Comparison of ENCODE assay signal across 31 cellular contexts in the genomic region with DNA sequence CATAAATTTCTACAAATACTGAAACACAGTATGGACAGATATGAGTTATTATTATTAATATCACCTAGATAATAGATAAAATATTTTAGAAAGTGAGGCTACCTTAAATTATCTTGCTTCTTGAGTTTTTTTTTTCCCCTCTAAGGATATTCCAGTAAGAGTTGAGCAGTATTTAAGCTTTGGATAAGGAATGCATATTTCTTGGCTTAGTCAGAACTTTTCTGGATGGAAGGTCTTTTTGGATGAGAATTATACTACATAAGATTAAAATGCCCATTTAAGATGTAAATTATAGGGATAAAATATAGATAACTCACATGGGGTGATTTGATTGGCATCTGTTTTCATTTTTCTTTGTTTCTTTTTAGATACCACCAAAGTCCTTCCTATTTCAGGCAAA. TPM values are rescaled to one million over a fixed set of nuclear protein-coding genes. Genes with fewer than 3 reads are reported as not detected.
DNase-seq lines count a peak whose midpoint lies in the region; ATAC-seq and TF ChIP-seq lines count a peak whose summit lies in the region.
"Had no signal": no experiment of that assay in that cellular context is flagged by ENCODE, and none has a peak within 500 bp of the region (broad histone marks: within the 10 kb centered on the region; RNA-seq: fewer than 3 reads in every experiment).

No MANE protein-coding gene starts in this region.

- DNase-seq in AG04449 (ENCODE audit: low read depth, low spot score) (peak; percentile 19), HCEC 1CT (peak; percentile 51), amniotic stem cell (lab: John Stamatoyannopoulos, UW) (peak; percentile 3), fibroblast of mammary gland (ENCODE audit: low read depth) (peak; percentile 27), globus pallidus (ENCODE audit: low spot score) (no peak), WTC11 (ENCODE audit: low spot score) (no peak), spleen (no peak)
- DNase-seq: 8988T; activated CD4-positive, alpha-beta T cell treated with anti-CD3 and anti-CD28 coated beads for 48 hours; activated CD8-positive, alpha-beta memory T cell treated with anti-CD3 and anti-CD28 coated beads for 24 hours; activated T-cell treated with anti-CD3 and anti-CD28 coated beads for 4 hours; anterior cingulate cortex; CD4-positive, alpha-beta memory T cell; dorsolateral prefrontal cortex; esophagus squamous epithelium; glutamatergic neuron; NCI-H1694 treated with DMSO at 0.1 percent for 48 hours; NCI-H510A treated with DMSO at 0.1 percent for 48 hours; NK-92 treated with Interleukin-12 subunit alpha and Interleukin-12 subunit beta, amount 100 ng/mL, for 24 hours; stimulated activated CD4-positive, alpha-beta T cell treated with anti-CD3 and anti-CD28 coated beads, Interleukin-2, amount 100 ng/mL, for 24 hours; T-cell; testis; WERI-Rb-1 had no signal

- H3K4me1 Mint-ChIP-seq in WTC11: peaks cover 4% of the 10 kb centered on the region
- H3K4me1 Mint-ChIP-seq: activated naive CD4-positive, alpha-beta T cell treated with anti-CD3 and anti-CD28 coated beads, Interleukin-2, amount 50 U/mL, for 24 hours; B cell; CD4-positive, alpha-beta memory T cell; central memory CD8-positive, alpha-beta T cell; T-cell had no signal

- TF ChIP-seq CTCF in AG04449 (IDR thresholded peaks at IDR 0.05; ENCODE audit: insufficient read depth, low read length, missing control alignments): no peak
- no peak for TF ChIP-seq CTCF in fibroblast of mammary gland (conservative IDR thresholded peaks at IDR 0.05; ENCODE audit: control insufficient read depth, insufficient read depth, low read depth, low read length)
- no peak for TF ChIP-seq CTCF in WTC11 (IDR thresholded peaks at IDR 0.05)
- TF ChIP-seq CTCF in spleen (IDR thresholded peaks at IDR 0.05 in 8 of 11, conservative IDR thresholded peaks at IDR 0.05 in 3 of 11): no peak

- CTCF ChIA-PET in AG04449 (lab: Yijun Ruan, JAX) (interaction anchor here (1.4 kb wide), 1 partner anchor 17 kb away, joined by 3 read pairs; the partner anchor contains the start of gene LAMA2), WTC11 (lab: Charles Lee) (no interaction called here)

- no peak overlapping the region for H3K27ac Mint-ChIP-seq in WTC11
- H3K27ac Mint-ChIP-seq: activated naive CD4-positive, alpha-beta T cell treated with anti-CD3 and anti-CD28 coated beads, Interleukin-2, amount 50 U/mL, for 24 hours; B cell; CD4-positive, alpha-beta memory T cell; stimulated activated naive CD8-positive, alpha-beta T cell treated with anti-CD3 and anti-CD28 coated beads, Interleukin-15, Interleukin-2, amounts not matched to agents 100 ng/mL and 50 ng/mL, for 24 hours; T-cell had no signal

- POLR2A ChIA-PET in AG04449 (lab: Yijun Ruan, JAX) (no interaction called here), WTC11 (lab: Charles Lee) (no interaction called here)

- no peaks in the 10 kb centered on the region for H3K36me3 Mint-ChIP-seq in WTC11
- H3K36me3 Mint-ChIP-seq: activated naive CD4-positive, alpha-beta T cell treated with anti-CD3 and anti-CD28 coated beads, Interleukin-2, amount 50 U/mL, for 24 hours; CD4-positive, alpha-beta memory T cell; T-cell had no signal

- no peaks in the 10 kb centered on the region for H3K27me3 ChIP-seq in spleen (replicated peaks in 1 of 7)
- H3K27me3 ChIP-seq: dorsolateral prefrontal cortex, esophagus squamous epithelium, right atrium auricular region, testis had no signal

- H3K4me3 Mint-ChIP-seq in WTC11: no peak overlapping the region
- H3K4me3 Mint-ChIP-seq: activated naive CD4-positive, alpha-beta T cell treated with anti-CD3 and anti-CD28 coated beads, Interleukin-2, amount 50 U/mL, for 24 hours; B cell; CD4-positive, alpha-beta memory T cell; central memory CD8-positive, alpha-beta T cell; stimulated activated naive CD8-positive, alpha-beta T cell treated with anti-CD3 and anti-CD28 coated beads, Interleukin-15, Interleukin-2, amounts not matched to agents 100 ng/mL and 50 ng/mL, for 24 hours; T-cell had no signal

- peaks cover 0 to 4% (median 0%) of the 10 kb centered on the region in 8 donors for H3K9me3 ChIP-seq in spleen
- H3K9me3 ChIP-seq: esophagus squamous epithelium, right atrium auricular region, testis had no signal

- ATAC-seq in WTC11 (no peak), HG03342 (IDR thresholded peaks at IDR 0.05; ENCODE audit: unreplicated experiment) (no peak)
- ATAC-seq: HCT116, T-cell had no signal

- no peak overlapping the region for H3K4me3 ChIP-seq in AG04449 (ENCODE audit: low read depth, low read length)
- no peak overlapping the region for H3K4me3 ChIP-seq in fibroblast of mammary gland (ENCODE audit: control insufficient read depth, low read depth, low read length)
- no peak overlapping the region for H3K4me3 ChIP-seq in spleen
- H3K4me3 ChIP-seq: dorsolateral prefrontal cortex, esophagus squamous epithelium, right atrium auricular region, testis had no signal

- H3K27me3 Mint-ChIP-seq in WTC11 (ENCODE audit: low read depth): no peaks in the 10 kb centered on the region
- H3K27me3 Mint-ChIP-seq: activated naive CD4-positive, alpha-beta T cell treated with anti-CD3 and anti-CD28 coated beads, Interleukin-2, amount 50 U/mL, for 24 hours; B cell; CD4-positive, alpha-beta memory T cell; central memory CD8-positive, alpha-beta T cell; T-cell had no signal

- intact Hi-C loops in spleen (cut with DNase I; ENCODE audit: low total_unique reads): no loop called here

- no peaks in the 10 kb centered on the region for H3K36me3 ChIP-seq in spleen
- H3K36me3 ChIP-seq: esophagus squamous epithelium, WERI-Rb-1 had no signal

- H3K4me1 ChIP-seq in spleen: no peaks in the 10 kb centered on the region
- H3K4me1 ChIP-seq: esophagus squamous epithelium, parathyroid adenoma, testis had no signal

- TF ChIP-seq POLR2A in spleen (IDR thresholded peaks at IDR 0.05): no peak

- H3K9me3 Mint-ChIP-seq in WTC11: peaks cover 3% of the 10 kb centered on the region
- H3K9me3 Mint-ChIP-seq: central memory CD8-positive, alpha-beta T cell had no signal

- no peak overlapping the region for H3K27ac ChIP-seq in spleen
- H3K27ac ChIP-seq: esophagus squamous epithelium, parathyroid adenoma, right atrium auricular region, testis, WERI-Rb-1 had no signal

TF ChIP-seq in WTC11, 78 proteins besides CTCF, POLR2A, EP300 and RAD21 (continues in another document):
- TF ChIP-seq USF2 (CRISPR knock-in tag; IDR thresholded peaks at IDR 0.05) (no peak), TP53 (CRISPR knock-in tag; IDR thresholded peaks at IDR 0.05) (no peak), SMAD3 (CRISPR knock-in tag; IDR thresholded peaks at IDR 0.05; ENCODE audit: borderline replicate concordance) (no peak), CREB1 (CRISPR knock-in tag; IDR thresholded peaks at IDR 0.05) (no peak), ZNF263 (CRISPR knock-in tag; IDR thresholded peaks at IDR 0.05; ENCODE audit: low read depth) (no peak), NR2C2 (CRISPR knock-in tag; IDR thresholded peaks at IDR 0.05) (no peak), RORB (CRISPR knock-in tag; IDR thresholded peaks at IDR 0.05) (no peak), ATF6 (CRISPR knock-in tag; IDR thresholded peaks at IDR 0.05) (no peak), CDX4 (CRISPR knock-in tag; IDR thresholded peaks at IDR 0.05; ENCODE audit: borderline replicate concordance) (no peak), MAX (CRISPR knock-in tag; IDR thresholded peaks at IDR 0.05) (no peak), NR3C1 (CRISPR knock-in tag; conservative IDR thresholded peaks at IDR 0.05; ENCODE audit: low read depth) (no peak), ZNF396 (CRISPR knock-in tag; IDR thresholded peaks at IDR 0.05; ENCODE audit: borderline replicate concordance) (no peak)
- TF ChIP-seq, protein P1, sequence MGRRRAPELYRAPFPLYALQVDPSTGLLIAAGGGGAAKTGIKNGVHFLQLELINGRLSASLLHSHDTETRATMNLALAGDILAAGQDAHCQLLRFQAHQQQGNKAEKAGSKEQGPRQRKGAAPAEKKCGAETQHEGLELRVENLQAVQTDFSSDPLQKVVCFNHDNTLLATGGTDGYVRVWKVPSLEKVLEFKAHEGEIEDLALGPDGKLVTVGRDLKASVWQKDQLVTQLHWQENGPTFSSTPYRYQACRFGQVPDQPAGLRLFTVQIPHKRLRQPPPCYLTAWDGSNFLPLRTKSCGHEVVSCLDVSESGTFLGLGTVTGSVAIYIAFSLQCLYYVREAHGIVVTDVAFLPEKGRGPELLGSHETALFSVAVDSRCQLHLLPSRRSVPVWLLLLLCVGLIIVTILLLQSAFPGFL (CRISPR knock-in tag; IDR thresholded peaks at IDR 0.05; ENCODE audit: borderline replicate concordance): no peak

RNA-seq across cellular contexts. Expression of gene LAMA2, which starts 16.7 kb away (rescaled TPM):
- 5.6 to 6.6 TPM (median 6.4 TPM) in 3 replicates for total RNA-seq in WTC11 (2021)
- total RNA-seq in spleen: 10 to 100 TPM in 6 of 7 donors, 1 to 10 TPM in 1; 5.4 to 66.6 (median 24.1) TPM
- 1 to 10 TPM in 2 of 3 donors, under 1 TPM in 1; 0.83 to 1.8 (median 1.3) TPM for polyA plus RNA-seq in spleen
- total RNA-seq: B cell had no signal

Comparison
In these comparisons a context has a peak if more than half of its experiments do, and no peak if none do; other contexts are left out.
1. DNase-seq: peak in AG04449 (single experiment), HCEC 1CT (single experiment), amniotic stem cell (single experiment) and fibroblast of mammary gland (single experiment); none in globus pallidus (single experiment), WTC11 (single experiment) and spleen (single experiment).